ENCODE assay signal across 1 cellular context in genomic region chr5:123515904-123516303, GRCh38.
TF ChIP-seq lines count a peak whose summit lies in the region.

No MANE protein-coding gene starts in this region.

TF ChIP-seq in GM12878, 131 proteins besides CTCF, POLR2A, EP300 and RAD21 (continued from another document):
- TF ChIP-seq ATF3 (IDR thresholded peaks at IDR 0.05; ENCODE audit: borderline replicate concordance, extremely low read depth, low read depth, low read length): no peak
- no peak for TF ChIP-seq TCF3 (IDR thresholded peaks at IDR 0.05; ENCODE audit: borderline replicate concordance, insufficient read depth, low read depth, low read length)
- TF ChIP-seq USF1 (IDR thresholded peaks at IDR 0.05; ENCODE audit: borderline replicate concordance, extremely low read length, insufficient read depth, low read depth, low read length): no peak
- no peak for TF ChIP-seq ESRRA (IDR thresholded peaks at IDR 0.05; ENCODE audit: low read length)
- no peak for TF ChIP-seq SKIL (IDR thresholded peaks at IDR 0.05; ENCODE audit: low read depth, poor library complexity, severe bottlenecking)
- TF ChIP-seq RUNX3 (IDR thresholded peaks at IDR 0.05; ENCODE audit: low read length): no peak
- TF ChIP-seq CBX5 (IDR thresholded peaks at IDR 0.05; ENCODE audit: low read depth): no peak
TF ChIP-seq in GM12878: peak in this region for 0.
